Comparison of ENCODE assay signal across 16 cellular contexts in the genomic region with DNA sequence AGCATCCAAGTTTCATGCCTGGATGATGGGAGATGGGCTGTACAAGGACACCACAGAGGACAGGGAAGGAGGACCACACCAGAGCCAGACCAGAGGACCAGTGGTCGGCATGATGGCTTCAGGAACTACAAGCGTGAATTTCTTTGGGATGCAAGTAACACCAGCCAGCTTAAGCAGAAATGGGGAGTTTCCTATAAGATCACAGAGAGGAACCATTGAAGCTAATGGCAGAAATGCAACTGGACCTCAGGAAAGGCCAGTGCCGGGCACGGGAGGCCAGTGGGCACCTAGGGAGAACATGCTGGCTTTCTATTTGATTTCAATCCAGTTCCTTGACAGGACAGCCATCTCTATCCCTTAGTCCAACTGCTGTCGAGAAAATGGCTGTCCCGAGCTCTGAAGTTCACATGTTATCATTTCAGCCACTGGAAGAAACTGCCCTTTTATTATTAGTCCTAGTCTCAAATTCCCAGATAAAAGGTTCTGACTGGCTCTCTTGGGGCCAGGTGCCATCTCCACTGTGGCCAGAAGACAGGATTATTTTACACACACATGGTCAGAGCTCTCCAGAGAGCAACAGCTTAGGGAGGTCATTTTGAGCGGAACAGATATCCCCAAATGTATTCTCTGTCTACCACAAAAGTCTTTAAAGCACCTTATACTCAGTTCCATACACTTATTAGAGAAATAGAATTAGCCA.
DNase-seq lines count a peak whose midpoint lies in the region; ATAC-seq and TF ChIP-seq lines count a peak whose summit lies in the region.
"Had no signal": no experiment of that assay in that cellular context is flagged by ENCODE, and none has a peak within 500 bp of the region (broad histone marks: within the 10 kb centered on the region; RNA-seq: fewer than 3 reads in every experiment).

No MANE protein-coding gene starts in this region.

- H3K27me3 Mint-ChIP-seq in mesothelial cell of epicardium (ENCODE audit: low read depth): no peaks in the 10 kb centered on the region

- no peaks in the 10 kb centered on the region for H3K36me3 Mint-ChIP-seq in mesothelial cell of epicardium
- H3K36me3 Mint-ChIP-seq: CD4-positive, CD25-positive, alpha-beta regulatory T cell had no signal

- no peaks in the 10 kb centered on the region for H3K27me3 ChIP-seq in SJSA1 (replicated peaks)
- H3K27me3 ChIP-seq: Peyer's patch had no signal

- no peak overlapping the region for H3K4me3 Mint-ChIP-seq in mesothelial cell of epicardium
- H3K4me3 Mint-ChIP-seq: CD4-positive, CD25-positive, alpha-beta regulatory T cell had no signal

- no peak overlapping the region for H3K4me3 ChIP-seq in SJSA1
- H3K4me3 ChIP-seq: Peyer's patch had no signal

- no peaks in the 10 kb centered on the region for H3K9me3 ChIP-seq in SJSA1 (replicated peaks)
- H3K9me3 ChIP-seq: Peyer's patch had no signal

- peaks cover 38% of the 10 kb centered on the region for H3K4me1 ChIP-seq in SJSA1 (replicated peaks)
- H3K4me1 ChIP-seq: Peyer's patch had no signal

- no peak for ATAC-seq in HG03196 (IDR thresholded peaks at IDR 0.05; ENCODE audit: unreplicated experiment)
- ATAC-seq in HG03045 (IDR thresholded peaks at IDR 0.05; ENCODE audit: unreplicated experiment): no peak
- ATAC-seq: HepG2 had no signal

- H3K27ac ChIP-seq in SJSA1 (0 out of 2 replicates have a peak overlapping the region, but pooled peaks have one; percentile 87), substantia nigra (ENCODE audit: low read depth, low read length, poor library complexity, severe bottlenecking) (no peak overlapping the region)
- H3K27ac ChIP-seq: HL-60, Peyer's patch had no signal

- TF ChIP-seq CTCF in mesothelial cell of epicardium (IDR thresholded peaks at IDR 0.05; ENCODE audit: unreplicated experiment): no peak

- peak; percentile 15 for DNase-seq in activated CD8-positive, alpha-beta memory T cell treated with anti-CD3 and anti-CD28 coated beads for 24 hours
- no peak for DNase-seq in activated CD8-positive, alpha-beta memory T cell treated with anti-CD3 and anti-CD28 coated beads, Interleukin-2, amount 50 U/mL, for 48 hours
- DNase-seq in SJSA1 (ENCODE audit: low read depth in 1 of 2, low spot score in 2 of 2): no peak
- DNase-seq in mesothelial cell of epicardium (ENCODE audit: low spot score in 2 of 2, unreplicated experiment in 2 of 2): no peak
- no peak for DNase-seq in substantia nigra (lab: John Stamatoyannopoulos, UW)
- DNase-seq: CD4-positive, CD25-positive, alpha-beta regulatory T cell; H7; KBM-7; MM.1S; NCI-H1048; NK-92 treated with Interleukin-12 subunit alpha and Interleukin-12 subunit beta, amount 100 ng/mL, for 24 hours; Peyer's patch had no signal

- H3K27ac Mint-ChIP-seq in mesothelial cell of epicardium: peak overlapping the region; percentile 89

- H3K36me3 ChIP-seq in SJSA1: no peaks in the 10 kb centered on the region
- H3K36me3 ChIP-seq: Peyer's patch had no signal

- H3K9me3 Mint-ChIP-seq in mesothelial cell of epicardium: no peaks in the 10 kb centered on the region

- H3K4me1 Mint-ChIP-seq in mesothelial cell of epicardium: peaks cover 33% of the 10 kb centered on the region
